In genomic region chr10:71771204-71771603, GRCh38 we compare ENCODE assay signal across 11 cellular contexts. TPM values are rescaled to one million over a fixed set of nuclear protein-coding genes. Genes with fewer than 3 reads are reported as not detected.
A peak's percentile ranks its signal among the peaks of the same experiment; 100 is the strongest.
DNase-seq lines count a peak whose midpoint lies in the region; ATAC-seq and TF ChIP-seq lines count a peak whose summit lies in the region.
"Had no signal": no experiment of that assay in that cellular context is flagged by ENCODE, and none has a peak within 500 bp of the region (broad histone marks: within the 10 kb centered on the region; RNA-seq: fewer than 3 reads in every experiment).

No MANE protein-coding gene starts in this region.

- no peak overlapping the region for H2AFZ ChIP-seq in parathyroid adenoma

- H3K27ac ChIP-seq in RWPE1: peak overlapping the region; percentile 82
- peak overlapping the region; percentile 37 for H3K27ac ChIP-seq in parathyroid adenoma
- H3K27ac ChIP-seq: SJSA1 had no signal

- peaks cover 62% of the 10 kb centered on the region for H3K4me1 Mint-ChIP-seq in endothelial cell (ENCODE audit: unreplicated experiment)

- H3K36me3 ChIP-seq in parathyroid adenoma (ENCODE audit: control insufficient read depth, insufficient read depth, low read length) (no peaks in the 10 kb centered on the region), H7 (replicated peaks; ENCODE audit: control insufficient read depth, insufficient read depth, low read length) (no peaks in the 10 kb centered on the region)

- H3K27me3 ChIP-seq in parathyroid adenoma (ENCODE audit: control insufficient read depth, insufficient read depth, low read length): no peaks in the 10 kb centered on the region
- H3K27me3 ChIP-seq in H7 (ENCODE audit: control insufficient read depth, insufficient read depth, low read length): peaks cover 13% of the 10 kb centered on the region
- H3K27me3 ChIP-seq: SJSA1 had no signal

- peak overlapping the region; percentile 47 for H3K4me3 Mint-ChIP-seq in endothelial cell (ENCODE audit: unreplicated experiment)
- H3K4me3 Mint-ChIP-seq: nephron had no signal

- no peak overlapping the region for H3K9ac ChIP-seq in parathyroid adenoma

- no peak for TF ChIP-seq CTCF in AG10803 (conservative IDR thresholded peaks at IDR 0.05; ENCODE audit: low read length)
- TF ChIP-seq CTCF in RWPE1 (conservative IDR thresholded peaks at IDR 0.05; ENCODE audit: low read depth): no peak
- TF ChIP-seq CTCF in endothelial cell (IDR thresholded peaks at IDR 0.05; ENCODE audit: unreplicated experiment): no peak
- no peak for TF ChIP-seq CTCF in parathyroid adenoma (IDR thresholded peaks at IDR 0.05)

- peaks cover 3% of the 10 kb centered on the region for H3K79me2 ChIP-seq in parathyroid adenoma

- DNase-seq in AG10803 (ENCODE audit: low read depth): no peak
- DNase-seq in RWPE1 (ENCODE audit: low spot score): no peak
- DNase-seq in endothelial cell (ENCODE audit: low spot score): no peak
- DNase-seq in H7: no peak
- no peak for DNase-seq in NCI-H2196 (lab: John Stamatoyannopoulos, UW; ENCODE audit: unreplicated experiment)
- DNase-seq: NCI-H2029 treated with DMSO at 0.1 percent for 48 hours had no signal

- no peaks in the 10 kb centered on the region for H3K9me3 Mint-ChIP-seq in endothelial cell (ENCODE audit: unreplicated experiment)
- H3K9me3 Mint-ChIP-seq: nephron had no signal

- no peak overlapping the region for H3K4me2 ChIP-seq in parathyroid adenoma (ENCODE audit: low read length)

- peaks cover 14% of the 10 kb centered on the region for H3K27me3 Mint-ChIP-seq in endothelial cell (ENCODE audit: unreplicated experiment)

- H3K27ac Mint-ChIP-seq in endothelial cell (ENCODE audit: unreplicated experiment): no peak overlapping the region
- H3K27ac Mint-ChIP-seq: nephron had no signal

- peaks cover 3% of the 10 kb centered on the region for H3K4me1 ChIP-seq in parathyroid adenoma

- POLR2A ChIA-PET in RWPE1 (lab: Yijun Ruan, JAX; ENCODE audit: low non-redundant PET): no interaction called here

- H3K9me3 ChIP-seq in parathyroid adenoma (ENCODE audit: control insufficient read depth, low read length): no peaks in the 10 kb centered on the region
- H3K9me3 ChIP-seq: SJSA1 had no signal

- CTCF ChIA-PET in RWPE1 (lab: Yijun Ruan, JAX): interaction anchor here (0.5 to 0.9 kb wide), 2 partner anchors 41 to 489 kb away, joined by 3 read pairs; no protein-coding TSS in a partner anchor

- ATAC-seq in GM18511 (IDR thresholded peaks at IDR 0.05; ENCODE audit: unreplicated experiment): no peak
- ATAC-seq in HG03025 (IDR thresholded peaks at IDR 0.05; ENCODE audit: low FRiP score, unreplicated experiment): no peak

- H3K4me3 ChIP-seq in AG10803 (ENCODE audit: low read length): peak overlapping the region; percentile 96
- H3K4me3 ChIP-seq in parathyroid adenoma (ENCODE audit: low read depth, low read length): no peak overlapping the region
- H3K4me3 ChIP-seq in H7 (ENCODE audit: insufficient read depth, low read depth, low read length): no peak overlapping the region
- H3K4me3 ChIP-seq: SJSA1 had no signal

- peaks cover 4% of the 10 kb centered on the region for H3K36me3 Mint-ChIP-seq in endothelial cell (ENCODE audit: low read depth, unreplicated experiment)

RNA-seq across cellular contexts. Expression of gene VSIR, which starts 2.1 kb away (rescaled TPM):
- 86.1 TPM for total RNA-seq in endothelial cell (ENCODE audit: unreplicated experiment)
- total RNA-seq in H7 (2014; rRNA removed; shearing (Covaris generic)): 0.04 and 0.31 TPM in 2 replicates

RNA-seq across cellular contexts. Expression of gene C10orf105, which starts 51.6 kb away (rescaled TPM):
- 0.15 TPM for total RNA-seq in endothelial cell (ENCODE audit: unreplicated experiment)
- total RNA-seq in H7 (2014; rRNA removed; shearing (Covaris generic)): 0.17 and 0.18 TPM in 2 replicates
- total RNA-seq: SJSA1 had no signal

Comparison
In these comparisons a context has a peak if more than half of its experiments do, and no peak if none do; other contexts are left out.
1. RNA of gene VSIR, which starts 2.1 kb away (total RNA-seq): 86.1 TPM in endothelial cell (single experiment); 0.04 to 0.31 TPM in H7; every median in the first group is over 10 times any median in the second.